ENCODE assay signal across 17 cellular contexts in genomic region chr15:59321000-59321689, GRCh38.
"Had no signal": no experiment of that assay in that cellular context is flagged by ENCODE, and none has a peak within 500 bp of the region (broad histone marks: within the 10 kb centered on the region; RNA-seq: fewer than 3 reads in every experiment).

No MANE protein-coding gene starts in this region.

- H3K27ac Mint-ChIP-seq: activated naive CD4-positive, alpha-beta T cell treated with anti-CD3 and anti-CD28 coated beads, Interleukin-2, amount 50 U/mL, for 24 hours; neural progenitor cell; progenitor cell of endocrine pancreas had no signal

- ATAC-seq: gastrocnemius medialis, heart left ventricle, left ventricle myocardium superior had no signal

- H3K4me1 Mint-ChIP-seq: central memory CD8-positive, alpha-beta T cell had no signal

- H3K4me2 ChIP-seq: neural progenitor cell had no signal

- DNase-seq: activated CD4-positive, alpha-beta T cell treated with anti-CD3 and anti-CD28 coated beads for 48 hours; activated CD4-positive, CD25-positive, alpha-beta regulatory T cell; activated CD8-positive, alpha-beta memory T cell treated with anti-CD3 and anti-CD28 coated beads, Interleukin-2, amount 50 U/mL, for 4 hours; activated effector memory CD4-positive, alpha-beta T cell treated with anti-CD3 and anti-CD28 coated beads, Interleukin-2, amount 50 U/mL, for 16 hours; activated T-cell treated with anti-CD3 and anti-CD28 coated beads, Interleukin-2, amount 50 U/mL, for 4 hours; colonic mucosa; gastrocnemius medialis; heart left ventricle; left ventricle myocardium superior; stimulated activated naive CD4-positive, alpha-beta T cell treated with Interleukin-2 at 50 U/mL for 16 hours; T-helper 9 cell; thyroid gland had no signal

- H3K36me3 Mint-ChIP-seq: activated naive CD4-positive, alpha-beta T cell treated with anti-CD3 and anti-CD28 coated beads, Interleukin-2, amount 50 U/mL, for 24 hours; neural progenitor cell had no signal

- H3K27me3 ChIP-seq: ascending aorta, colonic mucosa, gastrocnemius medialis, heart left ventricle, neural progenitor cell, thyroid gland had no signal

- H3K27ac ChIP-seq: ascending aorta, colonic mucosa, gastrocnemius medialis, heart left ventricle, neural progenitor cell had no signal

- H3K4me3 Mint-ChIP-seq: activated naive CD4-positive, alpha-beta T cell treated with anti-CD3 and anti-CD28 coated beads, Interleukin-2, amount 50 U/mL, for 24 hours; activated T-cell treated with anti-CD3 and anti-CD28 coated beads, Interleukin-2, amount 50 U/mL, for 4 hours; central memory CD8-positive, alpha-beta T cell; neural progenitor cell had no signal

- H3K9me3 Mint-ChIP-seq: activated naive CD4-positive, alpha-beta T cell treated with anti-CD3 and anti-CD28 coated beads, Interleukin-2, amount 50 U/mL, for 24 hours; activated T-cell treated with anti-CD3 and anti-CD28 coated beads, Interleukin-2, amount 50 U/mL, for 4 hours; central memory CD8-positive, alpha-beta T cell had no signal

- H3K27me3 Mint-ChIP-seq: activated naive CD4-positive, alpha-beta T cell treated with anti-CD3 and anti-CD28 coated beads, Interleukin-2, amount 50 U/mL, for 24 hours; progenitor cell of endocrine pancreas had no signal

- H3K9me3 ChIP-seq: ascending aorta, colonic mucosa, gastrocnemius medialis, thyroid gland had no signal

- H3K4me3 ChIP-seq: ascending aorta, colonic mucosa, gastrocnemius medialis, heart left ventricle, neural progenitor cell, thyroid gland had no signal

- H3K36me3 ChIP-seq: ascending aorta, colonic mucosa, gastrocnemius medialis, heart left ventricle, neural progenitor cell, thyroid gland had no signal

- H3K9ac ChIP-seq: neural progenitor cell had no signal

- H2AFZ ChIP-seq: neural progenitor cell had no signal
